ENCODE assay signal across 8 cellular contexts in the genomic region with DNA sequence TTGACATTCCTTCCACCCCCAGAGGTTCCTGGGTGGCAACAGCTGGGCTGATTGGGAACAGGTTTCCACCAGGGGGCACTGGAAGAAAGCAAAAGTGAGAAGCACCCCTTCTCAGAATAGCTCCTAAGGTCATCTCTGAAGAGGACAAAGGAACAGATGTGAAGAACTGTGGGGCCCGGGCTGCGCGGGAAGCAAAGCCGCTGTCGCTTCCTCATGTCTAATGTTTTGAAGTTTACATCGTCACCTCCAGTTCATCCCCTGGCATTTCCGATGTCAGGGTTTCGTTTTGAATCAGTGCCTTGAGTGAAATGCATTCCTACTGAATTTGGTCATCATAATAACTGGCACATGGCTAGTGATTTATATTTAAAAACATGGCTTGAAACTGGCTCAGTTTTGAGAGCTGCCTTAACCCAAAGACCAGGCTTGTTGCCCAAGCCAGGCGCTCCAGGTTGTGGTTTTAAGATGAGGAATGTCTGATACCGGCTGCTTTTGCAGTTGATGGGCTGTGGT. TPM values are rescaled to one million over a fixed set of nuclear protein-coding genes. Genes with fewer than 3 reads are reported as not detected.
DNase-seq lines count a peak whose midpoint lies in the region; TF ChIP-seq lines count a peak whose summit lies in the region.

No MANE protein-coding gene starts in this region.

- TF ChIP-seq CTCF in LNCAP (IDR thresholded peaks at IDR 0.05) (peak; percentile 61), left ventricle myocardium inferior (IDR thresholded peaks at IDR 0.05; ENCODE audit: borderline replicate concordance) (peak; percentile 67)

- H3K4me3 ChIP-seq in left ventricle myocardium inferior (peak overlapping the region; percentile 47), skeletal muscle cell (ENCODE audit: low read depth, low read length) (peak overlapping the region; percentile 20)

- H3K27me3 ChIP-seq in left ventricle myocardium inferior (ENCODE audit: low read depth), result no peaks in the 10 kb centered on the region

- H3K9me3 ChIP-seq in left ventricle myocardium inferior (replicated peaks), result no peaks in the 10 kb centered on the region

- DNase-seq in GM03348 (ENCODE audit: low spot score) (peak; percentile 83), H4 (ENCODE audit: low spot score) (peak; percentile 95), SW 1271 (lab: John Stamatoyannopoulos, UW) (peak; percentile 85 to 97), left ventricle myocardium inferior (peak; percentile 28), skeletal muscle cell (ENCODE audit: low read depth) (peak; percentile 80), cerebellar nuclear complex (lab: John Stamatoyannopoulos, UW) (no peak)
- DNase-seq in activated naive CD8-positive, alpha-beta T cell treated with anti-CD3 and anti-CD28 coated beads for 36 hours, result peak; percentile 85

- peak overlapping the region; percentile 93 for H3K27ac Mint-ChIP-seq in activated naive CD8-positive, alpha-beta T cell treated with anti-CD3 and anti-CD28 coated beads for 36 hours

- no peaks in the 10 kb centered on the region for H3K36me3 ChIP-seq in left ventricle myocardium inferior

- intact Hi-C loops in left ventricle myocardium inferior (cut with micrococcal nuclease), result no loop called here

- peak overlapping the region; percentile 45 for H3K27ac ChIP-seq in left ventricle myocardium inferior (replicated peaks)

- no peaks in the 10 kb centered on the region for H3K27me3 Mint-ChIP-seq in activated naive CD8-positive, alpha-beta T cell treated with anti-CD3 and anti-CD28 coated beads for 36 hours

- no peaks in the 10 kb centered on the region for H3K9me3 Mint-ChIP-seq in activated naive CD8-positive, alpha-beta T cell treated with anti-CD3 and anti-CD28 coated beads for 36 hours

- peaks cover 17% of the 10 kb centered on the region for H3K36me3 Mint-ChIP-seq in activated naive CD8-positive, alpha-beta T cell treated with anti-CD3 and anti-CD28 coated beads for 36 hours

- peaks cover 50% of the 10 kb centered on the region for H3K4me1 ChIP-seq in left ventricle myocardium inferior

- H3K4me3 Mint-ChIP-seq in activated naive CD8-positive, alpha-beta T cell treated with anti-CD3 and anti-CD28 coated beads for 36 hours, result peak overlapping the region; percentile 84

- H3K4me1 Mint-ChIP-seq in activated naive CD8-positive, alpha-beta T cell treated with anti-CD3 and anti-CD28 coated beads for 36 hours, result peaks cover 91% of the 10 kb centered on the region

RNA-seq across cellular contexts. Expression of gene TXK, which starts 6.1 kb away (rescaled TPM):
- total RNA-seq in H4 (2014; rRNA removed; shearing (Covaris generic)), result 0.06 and 0.64 TPM in 2 replicates
- 10 to 100 TPM; 13.3 to 14.2 TPM for total RNA-seq in activated naive CD8-positive, alpha-beta T cell treated with anti-CD3 and anti-CD28 coated beads for 36 hours
- 0.71 TPM for total RNA-seq in left ventricle myocardium inferior

Comparison
In these comparisons a context has a peak if more than half of its experiments do, and no peak if none do; other contexts are left out.
1. DNase-seq: peak in GM03348 (single experiment), H4 (single experiment), SW 1271 (2 of 2), activated naive CD8-positive, alpha-beta T cell treated with anti-CD3 and anti-CD28 coated beads for 36 hours (single experiment), left ventricle myocardium inferior (single experiment) and skeletal muscle cell (single experiment); none in cerebellar nuclear complex (0 of 2).